In genomic region chr6:130409394-130410095, GRCh38 we compare ENCODE assay signal across 32 cellular contexts. TPM values are rescaled to one million over a fixed set of nuclear protein-coding genes. Genes with fewer than 3 reads are reported as not detected.
DNase-seq lines count a peak whose midpoint lies in the region; ATAC-seq, FAIRE-seq and TF ChIP-seq lines count a peak whose summit lies in the region.
"Had no signal": no experiment of that assay in that cellular context is flagged by ENCODE, and none has a peak within 500 bp of the region (broad histone marks: within the 10 kb centered on the region; RNA-seq: fewer than 3 reads in every experiment).

No MANE protein-coding gene starts in this region.

- H3K36me3 Mint-ChIP-seq in mesothelial cell of epicardium = peaks cover 13% of the 10 kb centered on the region
- H3K36me3 Mint-ChIP-seq: activated CD4-positive, alpha-beta memory T cell treated with anti-CD3 and anti-CD28 coated beads for 36 hours; natural killer cell treated with Interleukin-12 subunit alpha and Interleukin-12 subunit beta and Interleukin-15 and Interleukin-18, amount 100 ng/mL, for 72 hours had no signal

- FAIRE-seq in GM19239 (lab: Jason Lieb, UNC) (peak; percentile 33), K562 (lab: Jason Lieb, UNC) (no peak)
- FAIRE-seq: kidney, TTC549 had no signal

- H2AFZ ChIP-seq in ACC112 (ENCODE audit: low read length, unreplicated experiment) (no peak overlapping the region), K562 (ENCODE audit: low read depth, low read length) (no peak overlapping the region)

- peaks cover 9% of the 10 kb centered on the region for H3K4me1 Mint-ChIP-seq in mesothelial cell of epicardium

- CTCF ChIA-PET in K562 (lab: Yijun Ruan, JAX; ENCODE audit: low intra/inter-chr PET ratio) = no interaction called here

- H3K4me1 ChIP-seq in ACC112 (ENCODE audit: control insufficient read depth, insufficient read depth, low read length, unreplicated experiment) = peaks cover 20% of the 10 kb centered on the region
- H3K4me1 ChIP-seq in K562 (replicated peaks in 1 of 2; ENCODE audit: control insufficient read depth in 2 of 2, insufficient read depth in 2 of 2, low read length in 2 of 2) = no peaks in the 10 kb centered on the region
- no peaks in the 10 kb centered on the region for H3K4me1 ChIP-seq in prostate gland (replicated peaks)
- H3K4me1 ChIP-seq: BLaER1, esophagus squamous epithelium, SJCRH30, spleen had no signal

- WGBS in K562 (ENCODE audit: insufficient coverage, low coverage, missing lambda C conversion rate) = 4% methylated on average over 2 of the region's 2 CpGs
- WGBS in prostate gland = 60% methylated on average over 2 of the region's 2 CpGs

- intact Hi-C loops in K562 (cut with micrococcal nuclease) = no loop called here
- intact Hi-C loops in prostate gland (cut with DNase I) = no loop called here

- TF ChIP-seq CTCF in K562 (IDR thresholded peaks at IDR 0.05 in 2 of 3, conservative IDR thresholded peaks at IDR 0.05 in 1 of 3; ENCODE audit: insufficient read depth in 2 of 3, low read depth in 1 of 3, low read length in 3 of 3) (no peak), fibroblast of villous mesenchyme (IDR thresholded peaks at IDR 0.05; ENCODE audit: insufficient read depth, low read depth, low read length) (no peak), mesothelial cell of epicardium (IDR thresholded peaks at IDR 0.05; ENCODE audit: unreplicated experiment) (no peak), prostate gland (IDR thresholded peaks at IDR 0.05) (no peak)

- no peak overlapping the region for H3K9ac ChIP-seq in K562 (ENCODE audit: insufficient read depth in 1 of 2, low read depth in 2 of 2, low read length in 2 of 2)
- H3K9ac ChIP-seq: BLaER1 had no signal

- H3K4me3 Mint-ChIP-seq in mesothelial cell of epicardium = no peak overlapping the region
- H3K4me3 Mint-ChIP-seq: activated CD4-positive, alpha-beta memory T cell treated with anti-CD3 and anti-CD28 coated beads for 36 hours; activated naive CD4-positive, alpha-beta T cell treated with anti-CD3 and anti-CD28 coated beads for 36 hours; activated T-helper 1 cell treated with anti-CD3 and anti-CD28 coated beads, Interleukin-12 subunit alpha, Interleukin-12 subunit beta, Interleukin-2, Interleukin-4 antibody, amounts not matched to agents 30 ng/mL and 10 ng/mL and 1 ng/mL, durations not matched to agents 14 hours and 24 hours and 36 hours; natural killer cell treated with Interleukin-12 subunit alpha and Interleukin-12 subunit beta and Interleukin-15 and Interleukin-18, amount 100 ng/mL, for 72 hours; type B pancreatic cell had no signal

- in situ Hi-C loops in K562 (cut with MboI) = no loop called here

- H3K79me2 ChIP-seq in ACC112 (ENCODE audit: control insufficient read depth, insufficient read depth, low read length, unreplicated experiment) = no peaks in the 10 kb centered on the region
- no peaks in the 10 kb centered on the region for H3K79me2 ChIP-seq in K562 (ENCODE audit: control insufficient read depth, insufficient read depth, low read length)

- no peaks in the 10 kb centered on the region for H3K9me1 ChIP-seq in K562 (ENCODE audit: control insufficient read depth, insufficient read depth, low read length)

- TF ChIP-seq RAD21 in K562 (CRISPR knock-in tag; conservative IDR thresholded peaks at IDR 0.05 in 1 of 2, IDR thresholded peaks at IDR 0.05 in 1 of 2) = no peak

- no peak overlapping the region for H3K4me2 ChIP-seq in K562 (ENCODE audit: insufficient read depth, low read length)
- H3K4me2 ChIP-seq: BLaER1 had no signal

- no peak for TF ChIP-seq POLR2A in K562 (conservative IDR thresholded peaks at IDR 0.05)
- no peak for TF ChIP-seq POLR2A in prostate gland (IDR thresholded peaks at IDR 0.05)

- H3K27ac Mint-ChIP-seq in mesothelial cell of epicardium = no peak overlapping the region
- H3K27ac Mint-ChIP-seq: activated CD4-positive, alpha-beta memory T cell treated with anti-CD3 and anti-CD28 coated beads for 36 hours; activated naive CD4-positive, alpha-beta T cell treated with anti-CD3 and anti-CD28 coated beads for 36 hours; activated T-helper 1 cell treated with anti-CD3 and anti-CD28 coated beads, Interleukin-12 subunit alpha, Interleukin-12 subunit beta, Interleukin-2, Interleukin-4 antibody, amounts not matched to agents 30 ng/mL and 10 ng/mL and 1 ng/mL, durations not matched to agents 14 hours and 24 hours and 36 hours; natural killer cell treated with Interleukin-12 subunit alpha and Interleukin-12 subunit beta and Interleukin-15 and Interleukin-18, amount 100 ng/mL, for 72 hours; type B pancreatic cell had no signal

- H4K20me1 ChIP-seq in K562 (replicated peaks; ENCODE audit: control insufficient read depth, insufficient read depth, low read length) = no peaks in the 10 kb centered on the region
- H4K20me1 ChIP-seq: BLaER1 had no signal

- H3K27ac ChIP-seq in ACC112 (ENCODE audit: low read depth, low read length) (peak overlapping the region; percentile 67), K562 (ENCODE audit: extremely low read depth, low read depth, low read length) (no peak overlapping the region), prostate gland (no peak overlapping the region)
- H3K27ac ChIP-seq: BLaER1, cardiac muscle cell, esophagus squamous epithelium, ovary, SJCRH30, spleen had no signal

- no peak for DNase-seq in GM19239 (ENCODE audit: insufficient read length, low spot score)
- no peak for DNase-seq in K562 (ENCODE audit: extremely low read depth in 1 of 4, low spot score in 3 of 4)
- DNase-seq in fibroblast of villous mesenchyme (ENCODE audit: low read depth) = peak; percentile 33
- DNase-seq in mesothelial cell of epicardium (ENCODE audit: low spot score in 2 of 2, unreplicated experiment in 2 of 2) = no peak
- DNase-seq in prostate gland (ENCODE audit: low spot score) = no peak
- no peak for DNase-seq in NCI-H524 (lab: John Stamatoyannopoulos, UW)
- DNase-seq: ACHN; activated CD4-positive, alpha-beta memory T cell treated with anti-CD3 and anti-CD28 coated beads for 36 hours; activated CD8-positive, alpha-beta memory T cell treated with anti-CD3 and anti-CD28 coated beads, Interleukin-2, amount 50 U/mL, for 4 hours; activated naive CD4-positive, alpha-beta T cell treated with anti-CD3 and anti-CD28 coated beads for 36 hours; cortex of kidney; esophagus squamous epithelium; GDM1; kidney; NCI-H1048; NCI-H1694 treated with DMSO at 0.1 percent for 48 hours; NCI-H2171 treated with DMSO at 0.1 percent for 48 hours; NCI-H526; ovary; retina; SJCRH30; spleen; stimulated activated CD4-positive, alpha-beta T cell treated with anti-CD3 and anti-CD28 coated beads, Interleukin-2, amount 100 ng/mL, for 48 hours had no signal

- H3K9me3 Mint-ChIP-seq in mesothelial cell of epicardium = peaks cover 21% of the 10 kb centered on the region
- H3K9me3 Mint-ChIP-seq: activated CD4-positive, alpha-beta memory T cell treated with anti-CD3 and anti-CD28 coated beads for 36 hours; activated naive CD4-positive, alpha-beta T cell treated with anti-CD3 and anti-CD28 coated beads for 36 hours; natural killer cell treated with Interleukin-12 subunit alpha and Interleukin-12 subunit beta and Interleukin-15 and Interleukin-18, amount 100 ng/mL, for 72 hours had no signal

- no peaks in the 10 kb centered on the region for H3K9me3 ChIP-seq in K562 (replicated peaks; ENCODE audit: control insufficient read depth, insufficient read depth, low read depth, low read length)
- H3K9me3 ChIP-seq in prostate gland = no peaks in the 10 kb centered on the region
- H3K9me3 ChIP-seq: BLaER1, esophagus squamous epithelium, ovary, SJCRH30, spleen had no signal

- H3K4me3 ChIP-seq in ACC112 (ENCODE audit: low read depth, low read length) (no peak overlapping the region; the same call in 1 of the 2 replicates), K562 (no peak overlapping the region), fibroblast of villous mesenchyme (ENCODE audit: low read depth, low read length) (no peak overlapping the region), prostate gland (no peak overlapping the region)
- H3K4me3 ChIP-seq: BLaER1, cardiac muscle cell, esophagus squamous epithelium, ovary, SJCRH30, spleen had no signal

- POLR2A ChIA-PET in K562 (lab: Yijun Ruan, JAX) = no interaction called here

- no peaks in the 10 kb centered on the region for H3K27me3 Mint-ChIP-seq in mesothelial cell of epicardium (ENCODE audit: low read depth)
- H3K27me3 Mint-ChIP-seq: activated CD4-positive, alpha-beta memory T cell treated with anti-CD3 and anti-CD28 coated beads for 36 hours had no signal

- no TSS peak for BruUV-seq in K562 (replicated peaks; lab: Mats Ljungman, UMichigan)

- H3K36me3 ChIP-seq in ACC112 (ENCODE audit: insufficient read depth, low read length) (no peaks in the 10 kb centered on the region), K562 (ENCODE audit: control insufficient read depth, insufficient read depth, low read length) (no peaks in the 10 kb centered on the region), prostate gland (no peaks in the 10 kb centered on the region)
- H3K36me3 ChIP-seq: BLaER1, cardiac muscle cell, esophagus squamous epithelium, ovary, SJCRH30, spleen had no signal

- no peak for TF ChIP-seq EP300 in K562 (IDR thresholded peaks at IDR 0.05; ENCODE audit: low read length)

- ATAC-seq in K562 = no peak
- ATAC-seq in GM19324 (IDR thresholded peaks at IDR 0.05; ENCODE audit: low FRiP score, unreplicated experiment) = no peak
- ATAC-seq: activated CD4-positive, CD25-positive, alpha-beta regulatory T cell treated with anti-CD3 and anti-CD28 coated beads, Interleukin-2, amount 50 U/mL, for 24 hours; natural killer cell treated with Interleukin-12 subunit alpha and Interleukin-12 subunit beta and Interleukin-15 and Interleukin-18, amount 100 ng/mL, for 72 hours had no signal

- no peaks in the 10 kb centered on the region for H3K27me3 ChIP-seq in ACC112 (ENCODE audit: insufficient read depth, low read length)
- no peaks in the 10 kb centered on the region; a peak in 1 of 5 replicates for H3K27me3 ChIP-seq in K562 (ENCODE audit: control insufficient read depth in 2 of 2, insufficient read depth in 2 of 2, low read length in 2 of 2)
- H3K27me3 ChIP-seq in prostate gland (replicated peaks; ENCODE audit: insufficient read depth) = no peaks in the 10 kb centered on the region
- H3K27me3 ChIP-seq: BLaER1, cardiac muscle cell, esophagus squamous epithelium, ovary, SJCRH30, spleen had no signal

RNA-seq across cellular contexts. Expression of gene TMEM200A, which starts 43.7 kb away (rescaled TPM):
- total RNA-seq in K562 (2011; cell fraction: chromatin; rRNA removed; ENCODE audit: low replicate concordance) = not detected in 2 replicates
- not detected in 2 replicates for total RNA-seq in K562 (2011; cell fraction: nucleolus; rRNA removed)
- not detected in 2 replicates for total RNA-seq in K562 (2011; cell fraction: nucleoplasm; rRNA removed)
- total RNA-seq in K562 (2014; rRNA removed) = not detected in 2 replicates
- total RNA-seq in K562 (2014; rRNA removed; fragmentation: Illumina TruSeq; extraction: Trizol) = not detected in 2 replicates
- not detected in 2 replicates for total RNA-seq in K562 (2015; rRNA removed; fragmentation: Illumina TruSeq; extraction: Trizol)
- 0.04 and 0.07 TPM in 2 replicates for total RNA-seq in K562 (2021)
- not detected in 2 replicates for polyA plus RNA-seq in K562 (2011; rRNA removed)
- polyA plus RNA-seq in K562 (2011; cell fraction: cytosol; rRNA removed) = not detected in 2 replicates
- not detected in 2 replicates for polyA plus RNA-seq in K562 (2011; cell fraction: nucleus; rRNA removed)
- 0.03 and 0.08 TPM in 2 replicates for polyA plus RNA-seq in K562 (2012)
- polyA plus RNA-seq in K562 (2014; fragmentation: Illumina TruSeq; extraction: Trizol) = not detected in 2 replicates
- not detected for polyA plus RNA-seq in K562 (2014; fragmentation: Nextera tagmentation; extraction: Ambion mirVana)
- not detected in 2 replicates for polyA plus RNA-seq in K562 (2014; rRNA removed)
- polyA minus RNA-seq in K562 (2011; rRNA and poly(A)+ RNA removed) = not detected in 2 replicates
- not detected in 2 replicates for polyA minus RNA-seq in K562 (2011; cell fraction: cytosol; rRNA and poly(A)+ RNA removed)
- polyA minus RNA-seq in K562 (2011; cell fraction: nucleus; rRNA and poly(A)+ RNA removed) = not detected in 2 replicates
- 43.6 and 47.7 TPM in 2 replicates for total RNA-seq in fibroblast of villous mesenchyme
- total RNA-seq in mesothelial cell of epicardium = 10.6 to 11.3 TPM (median 11.3 TPM) in 3 replicates
- 1 to 10 TPM in 1 of 2 donors, under 1 TPM in 1; 0.87 to 5.1 TPM for total RNA-seq in prostate gland
- total RNA-seq: activated naive CD4-positive, alpha-beta T cell treated with anti-CD3 and anti-CD28 coated beads for 36 hours had no signal
- polyA plus RNA-seq: cardiac muscle cell had no signal
